ENCODE assay signal across 15 cellular contexts in the genomic region with DNA sequence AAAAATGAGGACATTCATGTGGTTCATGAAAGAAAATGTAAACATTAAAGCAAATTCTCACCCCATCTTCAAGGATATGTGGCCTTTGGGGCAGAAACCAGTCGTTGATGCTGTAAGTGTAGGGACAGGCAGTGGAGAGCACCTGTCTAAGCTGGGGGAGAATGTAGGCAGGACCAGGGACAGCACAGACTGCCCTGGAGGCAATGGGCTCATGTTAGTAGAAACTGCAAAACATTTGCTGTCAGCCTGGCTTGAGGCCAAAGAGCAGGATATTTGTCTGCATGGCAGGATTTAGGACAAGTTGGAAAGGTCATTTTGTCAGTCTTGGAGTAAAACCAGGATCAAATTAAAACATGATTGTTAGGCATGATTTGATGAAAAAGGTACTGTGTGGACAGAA.
"Had no signal": no experiment of that assay in that cellular context is flagged by ENCODE, and none has a peak within 500 bp of the region (broad histone marks: within the 10 kb centered on the region; RNA-seq: fewer than 3 reads in every experiment).

No MANE protein-coding gene starts in this region.

- FAIRE-seq: frontal cortex, keratinocyte had no signal

- DNase-seq: activated CD4-positive, alpha-beta T cell treated with anti-CD3 and anti-CD28 coated beads for 48 hours; activated naive CD4-positive, alpha-beta T cell; colonic mucosa; effector CD4-positive, alpha-beta T cell; heart left ventricle; stomach; T-helper 9 cell; uterus had no signal

- H3K27me3 ChIP-seq: ascending aorta, cardiac muscle cell, colonic mucosa, heart left ventricle, stomach, uterus had no signal

- H3K9me3 ChIP-seq: ascending aorta, colonic mucosa, thoracic aorta, uterus had no signal

- H3K4me3 ChIP-seq: ascending aorta, cardiac muscle cell, colonic mucosa, heart left ventricle, skin epidermis, stomach, thoracic aorta, uterus had no signal

- H3K4me1 ChIP-seq: ascending aorta, colonic mucosa, stomach, uterus had no signal

- H3K36me3 ChIP-seq: ascending aorta, cardiac muscle cell, colonic mucosa, heart left ventricle, stomach, thoracic aorta, uterus had no signal

- H3K27ac ChIP-seq: ascending aorta, cardiac muscle cell, colonic mucosa, heart left ventricle, skin epidermis, stomach, thoracic aorta, uterus, VCaP had no signal
